Comparison of ENCODE assay signal across 8 cellular contexts in the genomic region with DNA sequence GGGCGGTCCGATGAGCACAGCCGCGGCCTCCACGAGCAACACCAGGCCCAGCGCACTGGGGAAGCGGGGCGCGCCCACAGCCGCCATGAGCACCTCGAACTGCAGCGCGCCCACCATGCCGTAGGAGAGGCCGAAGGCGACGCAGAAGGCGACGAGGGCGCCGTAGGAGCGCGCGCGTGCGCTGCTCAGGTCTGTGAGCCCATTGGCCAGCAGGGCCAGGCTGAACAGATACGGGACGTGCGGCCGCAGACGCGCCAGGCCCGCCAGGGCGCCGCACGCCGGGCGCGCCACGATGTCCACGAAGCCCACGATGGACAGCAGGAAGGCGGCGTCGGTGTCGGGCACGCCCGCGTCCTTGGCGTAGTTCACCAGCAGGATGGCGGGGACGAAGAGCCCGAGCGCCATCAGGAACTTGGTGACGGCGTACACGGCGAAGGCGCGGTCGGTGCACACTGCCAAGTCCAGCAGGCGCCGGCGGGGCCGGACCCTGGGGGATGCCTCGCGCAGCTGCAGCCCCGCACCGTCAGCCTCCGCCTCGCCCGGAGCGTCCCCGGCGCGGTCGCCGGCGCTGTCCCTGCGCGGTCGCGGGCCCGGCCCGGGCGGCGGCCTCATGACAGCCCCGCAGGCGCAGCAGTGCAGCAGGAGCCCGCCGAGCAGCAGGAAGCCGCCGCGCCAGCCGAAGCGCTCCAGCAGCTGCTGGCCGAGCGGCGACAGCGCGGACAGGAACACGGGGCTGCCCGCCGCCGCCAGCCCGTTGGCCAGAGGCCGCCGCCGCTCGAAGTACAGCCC. TPM values are rescaled to one million over a fixed set of nuclear protein-coding genes. Genes with fewer than 3 reads are reported as not detected.
A peak's percentile ranks its signal among the peaks of the same experiment; 100 is the strongest.
DNase-seq lines count a peak whose midpoint lies in the region; ATAC-seq and TF ChIP-seq lines count a peak whose summit lies in the region.

No MANE protein-coding gene starts in this region.

- no peak overlapping the region for H3K27ac Mint-ChIP-seq in WTC11

- no peak for TF ChIP-seq CTCF in WTC11 (IDR thresholded peaks at IDR 0.05)
- no peak for TF ChIP-seq CTCF in psoas muscle (IDR thresholded peaks at IDR 0.05)

- H3K4me1 Mint-ChIP-seq in WTC11, result peaks cover 4% of the 10 kb centered on the region; the same call in 1 of the 2 replicates

- peak overlapping the region; percentile 38; the same call in 1 of the 2 replicates for H3K4me3 Mint-ChIP-seq in WTC11

- POLR2A ChIA-PET in WTC11 (lab: Charles Lee), result no interaction called here

- 4 to 11% (median 5%) methylated on average over 52 to 110 of the region's 110 CpGs for WGBS in psoas muscle, 3 donors

- DNase-seq in EH (ENCODE audit: low read depth) (peak; percentile 52), WTC11 (ENCODE audit: low spot score) (peak; percentile 68), Right ventricle myocardium superior (peak; percentile 62), psoas muscle (peak in 1 of 2 donors; percentile 67), posterior vena cava (ENCODE audit: low spot score) (no peak), NK-92 (lab: John Stamatoyannopoulos, UW; ENCODE audit: unreplicated experiment) (no peak)
- no peak for DNase-seq in effector CD4-positive, alpha-beta T cell

- ATAC-seq in WTC11 (peak; percentile 65), Right ventricle myocardium superior (ENCODE audit: poor library complexity) (peak; percentile 70), psoas muscle (peak; percentile 58 to 74 (median 68)), HG02973 (IDR thresholded peaks at IDR 0.05; ENCODE audit: unreplicated experiment) (no peak)

- intact Hi-C loops in Right ventricle myocardium superior (cut with DNase I), result no loop called here
- intact Hi-C loops in psoas muscle (cut with DNase I), result no loop called here
- intact Hi-C loops in posterior vena cava (cut with DNase I), result no loop called here

- H3K9me3 Mint-ChIP-seq in WTC11, result no peaks in the 10 kb centered on the region

- peak overlapping the region; percentile 59 for H3K4me3 ChIP-seq in psoas muscle

- H3K27me3 Mint-ChIP-seq in WTC11 (ENCODE audit: low read depth), result peaks cover 24% of the 10 kb centered on the region

- H3K4me1 ChIP-seq in psoas muscle, result peaks cover 18% of the 10 kb centered on the region

- no peaks in the 10 kb centered on the region for H3K36me3 Mint-ChIP-seq in WTC11

- H3K9me3 ChIP-seq in psoas muscle, result no peaks in the 10 kb centered on the region

- CTCF ChIA-PET in WTC11 (lab: Charles Lee), result interaction anchor here (1.0 to 14.3 kb wide), 5 partner anchors 12 to 138 kb away, joined by 3 to 183 read pairs (median 6); no protein-coding TSS in a partner anchor

- peaks cover 0 to 17% (median 5%) of the 10 kb centered on the region in 3 donors for H3K27me3 ChIP-seq in psoas muscle (ENCODE audit: insufficient read depth in 3 of 3, low read length in 2 of 3)

- no peaks in the 10 kb centered on the region for H3K36me3 ChIP-seq in psoas muscle (ENCODE audit: insufficient read depth in 1 of 2, low read depth in 1 of 2)

- H3K27ac ChIP-seq in psoas muscle, result no peak overlapping the region

TF ChIP-seq in WTC11, 78 proteins besides CTCF, POLR2A, EP300 and RAD21 (continues in another document):
- TF ChIP-seq, protein P1, sequence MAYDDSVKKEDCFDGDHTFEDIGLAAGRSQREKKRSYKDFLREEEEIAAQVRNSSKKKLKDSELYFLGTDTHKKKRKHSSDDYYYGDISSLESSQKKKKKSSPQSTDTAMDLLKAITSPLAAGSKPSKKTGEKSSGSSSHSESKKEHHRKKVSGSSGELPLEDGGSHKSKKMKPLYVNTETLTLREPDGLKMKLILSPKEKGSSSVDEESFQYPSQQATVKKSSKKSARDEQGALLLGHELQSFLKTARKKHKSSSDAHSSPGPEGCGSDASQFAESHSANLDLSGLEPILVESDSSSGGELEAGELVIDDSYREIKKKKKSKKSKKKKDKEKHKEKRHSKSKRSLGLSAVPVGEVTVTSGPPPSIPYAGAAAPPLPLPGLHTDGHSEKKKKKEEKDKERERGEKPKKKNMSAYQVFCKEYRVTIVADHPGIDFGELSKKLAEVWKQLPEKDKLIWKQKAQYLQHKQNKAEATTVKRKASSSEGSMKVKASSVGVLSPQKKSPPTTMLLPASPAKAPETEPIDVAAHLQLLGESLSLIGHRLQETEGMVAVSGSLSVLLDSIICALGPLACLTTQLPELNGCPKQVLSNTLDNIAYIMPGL (CRISPR knock-in tag; IDR thresholded peaks at IDR 0.05), result peak; percentile 83
- TF ChIP-seq TCF7 (CRISPR knock-in tag; IDR thresholded peaks at IDR 0.05; ENCODE audit: low read depth) (peak; percentile 94), ZNF423 (CRISPR knock-in tag; IDR thresholded peaks at IDR 0.05) (no peak), FOXK1 (CRISPR knock-in tag; IDR thresholded peaks at IDR 0.05) (peak; percentile 93), MYBL2 (CRISPR knock-in tag; IDR thresholded peaks at IDR 0.05) (peak; percentile 98), JUN (CRISPR knock-in tag; IDR thresholded peaks at IDR 0.05) (peak; percentile 92), NFYB (CRISPR knock-in tag; conservative IDR thresholded peaks at IDR 0.05; ENCODE audit: low read depth) (peak; percentile 74)
- TF ChIP-seq, protein P2, sequence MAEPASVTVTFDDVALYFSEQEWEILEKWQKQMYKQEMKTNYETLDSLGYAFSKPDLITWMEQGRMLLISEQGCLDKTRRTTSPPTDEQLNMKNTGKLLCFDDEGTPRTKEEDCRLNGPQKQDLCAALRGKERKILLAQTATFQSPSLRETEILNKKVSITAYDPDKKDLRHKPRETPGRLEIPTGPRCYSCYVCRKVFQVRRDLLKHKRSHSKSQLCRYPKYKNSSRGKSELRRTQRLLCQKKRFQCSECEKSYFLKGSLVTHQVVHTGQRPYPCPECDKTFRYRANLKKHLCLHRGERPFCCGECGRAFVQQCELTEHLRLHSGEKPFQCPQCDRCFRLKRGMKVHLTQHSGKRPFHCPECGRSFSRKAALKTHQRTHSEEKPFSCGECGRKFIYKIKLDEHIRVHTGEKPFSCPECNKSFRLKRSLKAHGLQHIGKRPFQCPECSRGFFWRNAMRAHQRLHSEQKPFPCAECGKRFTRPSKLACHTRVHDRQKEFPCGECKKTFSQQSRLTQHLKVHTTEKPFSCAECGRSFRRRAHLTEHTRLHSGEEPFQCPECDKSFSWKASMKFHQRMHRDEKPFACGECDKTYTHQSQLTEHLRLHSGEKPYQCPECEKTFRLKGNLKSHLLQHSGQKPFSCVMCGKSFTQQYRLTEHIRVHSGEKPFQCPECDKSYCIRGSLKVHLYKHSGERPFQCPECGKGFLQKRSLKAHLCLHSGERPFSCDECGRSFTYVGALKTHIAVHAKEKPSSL (CRISPR knock-in tag; conservative IDR thresholded peaks at IDR 0.05), result no peak
- TF ChIP-seq, protein P3, sequence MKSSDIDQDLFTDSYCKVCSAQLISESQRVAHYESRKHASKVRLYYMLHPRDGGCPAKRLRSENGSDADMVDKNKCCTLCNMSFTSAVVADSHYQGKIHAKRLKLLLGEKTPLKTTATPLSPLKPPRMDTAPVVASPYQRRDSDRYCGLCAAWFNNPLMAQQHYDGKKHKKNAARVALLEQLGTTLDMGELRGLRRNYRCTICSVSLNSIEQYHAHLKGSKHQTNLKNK (CRISPR knock-in tag; IDR thresholded peaks at IDR 0.05), result no peak
- TF ChIP-seq, protein P4, sequence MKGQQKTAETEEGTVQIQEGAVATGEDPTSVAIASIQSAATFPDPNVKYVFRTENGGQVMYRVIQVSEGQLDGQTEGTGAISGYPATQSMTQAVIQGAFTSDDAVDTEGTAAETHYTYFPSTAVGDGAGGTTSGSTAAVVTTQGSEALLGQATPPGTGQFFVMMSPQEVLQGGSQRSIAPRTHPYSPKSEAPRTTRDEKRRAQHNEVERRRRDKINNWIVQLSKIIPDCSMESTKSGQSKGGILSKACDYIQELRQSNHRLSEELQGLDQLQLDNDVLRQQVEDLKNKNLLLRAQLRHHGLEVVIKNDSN (CRISPR knock-in tag; IDR thresholded peaks at IDR 0.05), result peak; percentile 72
- TF ChIP-seq, protein P5, sequence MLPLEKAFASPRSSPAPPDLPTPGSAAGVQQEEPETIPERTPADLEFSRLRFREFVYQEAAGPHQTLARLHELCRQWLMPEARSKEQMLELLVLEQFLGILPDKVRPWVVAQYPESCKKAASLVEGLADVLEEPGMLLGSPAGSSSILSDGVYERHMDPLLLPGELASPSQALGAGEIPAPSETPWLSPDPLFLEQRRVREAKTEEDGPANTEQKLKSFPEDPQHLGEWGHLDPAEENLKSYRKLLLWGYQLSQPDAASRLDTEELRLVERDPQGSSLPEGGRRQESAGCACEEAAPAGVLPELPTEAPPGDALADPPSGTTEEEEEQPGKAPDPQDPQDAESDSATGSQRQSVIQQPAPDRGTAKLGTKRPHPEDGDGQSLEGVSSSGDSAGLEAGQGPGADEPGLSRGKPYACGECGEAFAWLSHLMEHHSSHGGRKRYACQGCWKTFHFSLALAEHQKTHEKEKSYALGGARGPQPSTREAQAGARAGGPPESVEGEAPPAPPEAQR (CRISPR knock-in tag; IDR thresholded peaks at IDR 0.05), result no peak
- TF ChIP-seq, protein P6, sequence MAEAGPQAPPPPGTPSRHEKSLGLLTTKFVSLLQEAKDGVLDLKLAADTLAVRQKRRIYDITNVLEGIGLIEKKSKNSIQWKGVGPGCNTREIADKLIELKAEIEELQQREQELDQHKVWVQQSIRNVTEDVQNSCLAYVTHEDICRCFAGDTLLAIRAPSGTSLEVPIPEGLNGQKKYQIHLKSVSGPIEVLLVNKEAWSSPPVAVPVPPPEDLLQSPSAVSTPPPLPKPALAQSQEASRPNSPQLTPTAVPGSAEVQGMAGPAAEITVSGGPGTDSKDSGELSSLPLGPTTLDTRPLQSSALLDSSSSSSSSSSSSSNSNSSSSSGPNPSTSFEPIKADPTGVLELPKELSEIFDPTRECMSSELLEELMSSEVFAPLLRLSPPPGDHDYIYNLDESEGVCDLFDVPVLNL (CRISPR knock-in tag; IDR thresholded peaks at IDR 0.05; ENCODE audit: borderline replicate concordance, low read depth), result peak; percentile 93

RNA-seq across cellular contexts. Expression of a gene that starts 2.9 kb away (rescaled TPM):
- total RNA-seq in WTC11 (2021) (0.53 to 0.98 TPM (median 0.57 TPM) in 3 replicates), Right ventricle myocardium superior (not detected), psoas muscle (under 1 TPM in 1 of 4 donors, not detected in 3; 0.23 TPM), posterior vena cava (under 1 TPM; 0.51 to 0.57 TPM)
- polyA plus RNA-seq in psoas muscle, result 1 to 10 TPM in 1 of 3 donors, under 1 TPM in 2; 0.25 to 1.0 (median 0.33) TPM

RNA-seq across cellular contexts. Expression of a gene that starts 23.8 kb away (rescaled TPM):
- total RNA-seq in WTC11 (2021) (28.1 to 33.4 TPM (median 28.2 TPM) in 3 replicates), Right ventricle myocardium superior (20.4 TPM), psoas muscle (10 to 100 TPM; 11.9 to 31.5 (median 17.8) TPM), posterior vena cava (10 to 100 TPM; 15.7 to 17.5 TPM)
- 10 to 100 TPM; 15.2 to 19.6 (median 18.9) TPM for polyA plus RNA-seq in psoas muscle

RNA-seq across cellular contexts. Expression of a gene that starts 29.4 kb away (rescaled TPM):
- 3.0 to 5.7 TPM (median 4.9 TPM) in 3 replicates for total RNA-seq in WTC11 (2021)
- total RNA-seq in Right ventricle myocardium superior, result 0.24 TPM
- under 1 TPM in 3 of 4 donors, not detected in 1; 0.26 to 0.71 (median 0.56) TPM for total RNA-seq in psoas muscle
- polyA plus RNA-seq in psoas muscle, result 1 to 10 TPM in 1 of 3 donors, under 1 TPM in 2; 0.23 to 5.1 (median 0.55) TPM
- under 1 TPM; 0.24 to 0.37 TPM for total RNA-seq in posterior vena cava

Comparison
In these comparisons a context has a peak if more than half of its experiments do, and no peak if none do; other contexts are left out.
1. DNase-seq: peak in EH (single experiment), WTC11 (single experiment) and Right ventricle myocardium superior (single experiment); none in posterior vena cava (single experiment), NK-92 (single experiment) and effector CD4-positive, alpha-beta T cell (single experiment).